In the genomic region with DNA sequence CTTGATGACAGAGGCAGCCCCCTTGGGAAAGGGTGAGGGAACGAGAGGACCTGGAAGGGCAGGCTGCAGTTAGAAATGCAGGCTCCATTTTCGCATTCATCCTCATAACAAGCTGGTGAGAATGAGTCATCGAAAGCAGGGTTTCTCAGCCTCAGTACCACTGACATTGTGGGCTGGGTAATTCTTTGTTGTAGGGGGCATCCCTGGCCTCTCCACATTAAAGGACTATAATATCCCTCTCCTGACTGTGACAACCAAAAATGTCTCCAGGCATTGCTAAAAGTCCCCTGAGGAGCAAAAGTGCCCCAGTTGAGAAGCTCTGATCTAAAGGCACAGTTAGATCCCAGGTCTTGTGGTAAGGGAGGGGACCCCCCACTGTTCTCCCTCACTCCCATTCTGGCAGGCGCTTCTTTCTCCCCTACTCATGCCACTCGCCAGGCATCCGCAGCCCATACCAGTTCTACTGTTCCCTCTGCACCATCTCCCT, we compare ENCODE assay signal across 14 cellular contexts. TPM values are rescaled to one million over a fixed set of nuclear protein-coding genes. Genes with fewer than 3 reads are reported as not detected.
DNase-seq lines count a peak whose midpoint lies in the region; ATAC-seq and TF ChIP-seq lines count a peak whose summit lies in the region.
"Had no signal": no experiment of that assay in that cellular context is flagged by ENCODE, and none has a peak within 500 bp of the region (broad histone marks: within the 10 kb centered on the region; RNA-seq: fewer than 3 reads in every experiment).

No MANE protein-coding gene starts in this region.

- TF ChIP-seq CTCF in foreskin fibroblast (IDR thresholded peaks at IDR 0.05; ENCODE audit: low read depth, low read length): no peak

- ATAC-seq in HG02678 (IDR thresholded peaks at IDR 0.05; ENCODE audit: unreplicated experiment): peak; percentile 71
- ATAC-seq: left cardiac atrium, T-helper 17 cell had no signal

- DNase-seq in stimulated activated CD4-positive, alpha-beta T cell treated with anti-CD3 and anti-CD28 coated beads, Interleukin-12 subunit alpha, Interleukin-12 subunit beta, amount 100 ng/mL, for 48 hours (ENCODE audit: low read depth in 2 of 3, low spot score in 1 of 3): peak in 2 of 3 donors; percentile 32 to 38
- no peak for DNase-seq in stimulated activated CD4-positive, alpha-beta T cell treated with anti-CD3 and anti-CD28 coated beads, Interleukin-4, amount 100 ng/mL, for 1 hour
- DNase-seq in astrocyte of the hippocampus (ENCODE audit: low read depth, low spot score) (peak; percentile 66), NCI-H345 (lab: John Stamatoyannopoulos, UW) (no peak), foreskin fibroblast (no peak), AG20443 (ENCODE audit: low spot score) (no peak)
- DNase-seq: CD8-positive, alpha-beta memory T cell; cortex of kidney; left cardiac atrium; NCI-H1105 treated with DMSO at 0.1 percent for 48 hours; occipital lobe; T-helper 17 cell had no signal

- H3K27ac ChIP-seq in temporal lobe (ENCODE audit: low read depth, low read length): peak overlapping the region; percentile 56

- H3K4me3 ChIP-seq in foreskin fibroblast (ENCODE audit: low read depth in 1 of 2, low read length in 2 of 2): no peak overlapping the region

RNA-seq across cellular contexts. Expression of gene KCNN3, which starts 20.4 kb away (rescaled TPM):
- 4.9 TPM for total RNA-seq in temporal lobe

Comparison
In these comparisons a context has a peak if more than half of its experiments do, and no peak if none do; other contexts are left out.
1. DNase-seq: peak in stimulated activated CD4-positive, alpha-beta T cell treated with anti-CD3 and anti-CD28 coated beads, Interleukin-12 subunit alpha, Interleukin-12 subunit beta, amount 100 ng/mL, for 48 hours (2 of 3) and astrocyte of the hippocampus (single experiment); none in stimulated activated CD4-positive, alpha-beta T cell treated with anti-CD3 and anti-CD28 coated beads, Interleukin-4, amount 100 ng/mL, for 1 hour (single experiment), NCI-H345 (single experiment), foreskin fibroblast (0 of 2) and AG20443 (single experiment).